7 cellular contexts compared by ENCODE assay signal in genomic region chr4:44679060-44679459, GRCh38. TPM values are rescaled to one million over a fixed set of nuclear protein-coding genes. Genes with fewer than 3 reads are reported as not detected.
DNase-seq lines count a peak whose midpoint lies in the region; ATAC-seq, FAIRE-seq and TF ChIP-seq lines count a peak whose summit lies in the region.

No MANE protein-coding gene starts in this region.

- no peaks in the 10 kb centered on the region for H3K36me3 ChIP-seq in bronchial epithelial cell (ENCODE audit: control insufficient read depth, insufficient read depth, low read length)

- in situ Hi-C loops in ACHN (cut with HindIII; ENCODE audit: low pct_ligation_motif_present, low pct_unique_long_range_greater_than_20kb, low sequenced_read_pairs): no loop called here

- H3K36me3 Mint-ChIP-seq in naive thymus-derived CD8-positive, alpha-beta T cell: peaks cover 0 to 22% (median 3%) of the 10 kb centered on the region in 3 donors

- no peaks in the 10 kb centered on the region for H3K27me3 ChIP-seq in HL-60 (ENCODE audit: insufficient read depth, poor library complexity, severe bottlenecking)
- no peaks in the 10 kb centered on the region for H3K27me3 ChIP-seq in bronchial epithelial cell (ENCODE audit: control insufficient read depth, insufficient read depth, low read length)

- no peak for FAIRE-seq in bronchial epithelial cell (lab: Jason Lieb, UNC)

- no peak for TF ChIP-seq CTCF in HL-60 (IDR thresholded peaks at IDR 0.05; ENCODE audit: insufficient read depth, low read length)
- no peak for TF ChIP-seq CTCF in bronchial epithelial cell (IDR thresholded peaks at IDR 0.05; ENCODE audit: insufficient read depth, low read length, severe bottlenecking)

- DNase-seq in HL-60 (ENCODE audit: low read depth in 1 of 2, low spot score in 1 of 2): peak in 1 of 2 experiments; percentile 9
- no peak for DNase-seq in bronchial epithelial cell (ENCODE audit: low read depth)
- DNase-seq in naive thymus-derived CD8-positive, alpha-beta T cell: no peak
- DNase-seq in COR-L47 (lab: John Stamatoyannopoulos, UW): no peak
- DNase-seq in ACHN: no peak

- peaks cover 15 to 45% (median 34%) of the 10 kb centered on the region in 4 donors for H3K4me1 Mint-ChIP-seq in naive thymus-derived CD8-positive, alpha-beta T cell

- H3K4me3 ChIP-seq in HL-60 (replicated peaks; ENCODE audit: insufficient read depth, low read length) (peak overlapping the region; percentile 83), bronchial epithelial cell (ENCODE audit: low read depth, low read length) (peak overlapping the region; percentile 61)

- peak overlapping the region; percentile 93 to 100 (median 97) for H3K4me3 Mint-ChIP-seq in naive thymus-derived CD8-positive, alpha-beta T cell

- peak overlapping the region; percentile 97 to 100 (median 100) for H3K27ac Mint-ChIP-seq in naive thymus-derived CD8-positive, alpha-beta T cell

- ATAC-seq in GM18867 (IDR thresholded peaks at IDR 0.05; ENCODE audit: unreplicated experiment) (peak; percentile 7), HG03439 (IDR thresholded peaks at IDR 0.05; ENCODE audit: unreplicated experiment) (no peak)
- ATAC-seq in naive thymus-derived CD8-positive, alpha-beta T cell: no peak

- POLR2A ChIA-PET in naive thymus-derived CD8-positive, alpha-beta T cell (lab: Charles Lee): interaction anchor here (0.7 to 2.3 kb wide), 3 partner anchors 15 to 52 kb away, joined by 3 to 46 read pairs (median 5); partner anchors contain the start of gene GNPDA2

- no peaks in the 10 kb centered on the region for H3K9me3 Mint-ChIP-seq in naive thymus-derived CD8-positive, alpha-beta T cell

- H3K27ac ChIP-seq in HL-60 (replicated peaks): peak overlapping the region; percentile 92

- no peaks in the 10 kb centered on the region for H3K27me3 Mint-ChIP-seq in naive thymus-derived CD8-positive, alpha-beta T cell

RNA-seq across cellular contexts. Expression of gene GUF1, which starts 0.8 kb away (rescaled TPM):
- total RNA-seq in bronchial epithelial cell: 12.4 and 16.9 TPM in 2 replicates
- total RNA-seq in naive thymus-derived CD8-positive, alpha-beta T cell: 10 to 100 TPM; 26.3 to 27.1 TPM
- polyA plus RNA-seq in naive thymus-derived CD8-positive, alpha-beta T cell: 10 to 100 TPM in 2 of 3 donors, 1 to 10 TPM in 1; 7.9 to 12.2 (median 12.1) TPM

RNA-seq across cellular contexts. Expression of gene YIPF7, which starts 27.6 kb away (rescaled TPM):
- 0.53 TPM in 1 of 2 replicates, not detected in the other for total RNA-seq in bronchial epithelial cell
- under 1 TPM in 1 of 2 experiments, not detected in 1; 0.80 TPM for total RNA-seq in naive thymus-derived CD8-positive, alpha-beta T cell
- not detected for polyA plus RNA-seq in naive thymus-derived CD8-positive, alpha-beta T cell

RNA-seq across cellular contexts. Expression of gene GNPDA2, which starts 47.3 kb away (rescaled TPM):
- total RNA-seq in bronchial epithelial cell: 8.4 and 12.2 TPM in 2 replicates
- 10 to 100 TPM; 13.6 to 14.1 TPM for total RNA-seq in naive thymus-derived CD8-positive, alpha-beta T cell
- polyA plus RNA-seq in naive thymus-derived CD8-positive, alpha-beta T cell: 10 to 100 TPM; 15.3 to 20.2 (median 17.5) TPM
